Comparison of ENCODE assay signal across 8 cellular contexts in genomic region chr7:30348083-30348560, GRCh38.
DNase-seq lines count a peak whose midpoint lies in the region; ATAC-seq and TF ChIP-seq lines count a peak whose summit lies in the region.

No MANE protein-coding gene starts in this region.

- H3K9me3 Mint-ChIP-seq in activated naive CD8-positive, alpha-beta T cell treated with anti-CD3 and anti-CD28 coated beads, Interleukin-2, amount 10 ng/mL, durations not matched to agents 7 days and 5 days, result no peaks in the 10 kb centered on the region

- H3K4me3 Mint-ChIP-seq in activated naive CD8-positive, alpha-beta T cell treated with anti-CD3 and anti-CD28 coated beads, Interleukin-2, amount 10 ng/mL, durations not matched to agents 7 days and 5 days, result peak overlapping the region; percentile 68

- POLR2A ChIA-PET in AG04450 (lab: Yijun Ruan, JAX), result interaction anchor here (0.8 kb wide), 1 partner anchor 12 kb away, joined by 3 read pairs; no protein-coding TSS in a partner anchor
- POLR2A ChIA-PET in activated naive CD8-positive, alpha-beta T cell treated with anti-CD3 and anti-CD28 coated beads, Interleukin-2, amount 10 ng/mL, durations not matched to agents 7 days and 5 days (lab: Charles Lee), result interaction anchor here (0.6 to 1.8 kb wide), 4 partner anchors 17 to 155 kb away, joined by 3 to 10 read pairs (median 7); partner anchors contain the start of gene ZNRF2

- no peaks in the 10 kb centered on the region for H3K9me3 ChIP-seq in AG04450 (ENCODE audit: control insufficient read depth, insufficient read depth, low read length)
- H3K9me3 ChIP-seq in left lung, result no peaks in the 10 kb centered on the region
- H3K9me3 ChIP-seq in thoracic aorta, result no peaks in the 10 kb centered on the region

- no peak overlapping the region for H3K4me3 ChIP-seq in AG04450 (ENCODE audit: low read depth, low read length)
- H3K4me3 ChIP-seq in left lung, result no peak overlapping the region
- peak overlapping the region; percentile 47 for H3K4me3 ChIP-seq in thoracic aorta

- no peaks in the 10 kb centered on the region for H3K27me3 Mint-ChIP-seq in activated naive CD8-positive, alpha-beta T cell treated with anti-CD3 and anti-CD28 coated beads, Interleukin-2, amount 10 ng/mL, durations not matched to agents 7 days and 5 days

- H3K4me1 ChIP-seq in left lung (peaks cover 0 to 85% of the 10 kb centered on the region in 2 donors), thoracic aorta (ENCODE audit: control insufficient read depth in 1 of 2, low read depth in 2 of 2) (peaks cover 36 to 64% of the 10 kb centered on the region in 2 donors)

- DNase-seq in AG04450 (ENCODE audit: low read depth, low spot score), result peak; percentile 48
- DNase-seq in RKO (ENCODE audit: low spot score), result peak; percentile 91
- no peak for DNase-seq in activated naive CD8-positive, alpha-beta T cell treated with anti-CD3 and anti-CD28 coated beads, Interleukin-2, amount 10 ng/mL, durations not matched to agents 7 days and 5 days
- no peak for DNase-seq in left lung
- no peak for DNase-seq in thoracic aorta (ENCODE audit: low spot score)
- DNase-seq in caudate nucleus (lab: John Stamatoyannopoulos, UW), result no peak

- CTCF ChIA-PET in AG04450 (lab: Charles Lee), result interaction anchor here (1.5 kb wide), 1 partner anchor 215 kb away, joined by 5 read pairs; no protein-coding TSS in a partner anchor

- peak; percentile 77 for ATAC-seq in GM18868 (IDR thresholded peaks at IDR 0.05; ENCODE audit: unreplicated experiment)
- peak; percentile 67 for ATAC-seq in HG03066 (IDR thresholded peaks at IDR 0.05; ENCODE audit: low read depth, unreplicated experiment)
- ATAC-seq in activated naive CD8-positive, alpha-beta T cell treated with anti-CD3 and anti-CD28 coated beads, Interleukin-2, amount 10 ng/mL, durations not matched to agents 7 days and 5 days (ENCODE audit: low read depth), result peak; percentile 88
- ATAC-seq in left lung, result peak; percentile 86
- no peak for ATAC-seq in thoracic aorta (ENCODE audit: insufficient number of reproducible peaks, low FRiP score, low read depth)

- TF ChIP-seq CTCF in AG04450 (IDR thresholded peaks at IDR 0.05; ENCODE audit: low read depth, low read length) (no peak), left lung (IDR thresholded peaks at IDR 0.05) (no peak), thoracic aorta (IDR thresholded peaks at IDR 0.05) (no peak)

- H3K27me3 ChIP-seq in AG04450 (ENCODE audit: control insufficient read depth, insufficient read depth, low read length) (no peaks in the 10 kb centered on the region), left lung (no peaks in the 10 kb centered on the region), thoracic aorta (replicated peaks; ENCODE audit: insufficient read depth) (no peaks in the 10 kb centered on the region)

- H3K36me3 ChIP-seq in left lung, result no peaks in the 10 kb centered on the region
- H3K36me3 ChIP-seq in thoracic aorta, result no peaks in the 10 kb centered on the region

- intact Hi-C loops in left lung (cut with DNase I), result no loop called here

- H3K27ac ChIP-seq in AG04450 (ENCODE audit: low read depth, low read length) (no peak overlapping the region), left lung (peak overlapping the region; percentile 34 to 79), thoracic aorta (peak overlapping the region; percentile 7 to 71), caudate nucleus (ENCODE audit: low read depth, low read length) (no peak overlapping the region)

- peaks cover 3% of the 10 kb centered on the region for H3K36me3 Mint-ChIP-seq in activated naive CD8-positive, alpha-beta T cell treated with anti-CD3 and anti-CD28 coated beads, Interleukin-2, amount 10 ng/mL, durations not matched to agents 7 days and 5 days

- H3K27ac Mint-ChIP-seq in activated naive CD8-positive, alpha-beta T cell treated with anti-CD3 and anti-CD28 coated beads, Interleukin-2, amount 10 ng/mL, durations not matched to agents 7 days and 5 days, result peak overlapping the region; percentile 85

- peaks cover 42% of the 10 kb centered on the region for H3K4me1 Mint-ChIP-seq in activated naive CD8-positive, alpha-beta T cell treated with anti-CD3 and anti-CD28 coated beads, Interleukin-2, amount 10 ng/mL, durations not matched to agents 7 days and 5 days

Comparison
In these comparisons a context has a peak if more than half of its experiments do, and no peak if none do; other contexts are left out.
1. DNase-seq: peak in AG04450 (single experiment) and RKO (single experiment); none in activated naive CD8-positive, alpha-beta T cell treated with anti-CD3 and anti-CD28 coated beads, Interleukin-2, amount 10 ng/mL, durations not matched to agents 7 days and 5 days (single experiment), left lung (0 of 2), thoracic aorta (single experiment) and caudate nucleus (0 of 61).
2. H3K27ac ChIP-seq: peak in left lung (2 of 2) and thoracic aorta (2 of 2); none in AG04450 (single experiment) and caudate nucleus (single experiment).